ENCODE assay signal across 1 cellular context in the genomic region with DNA sequence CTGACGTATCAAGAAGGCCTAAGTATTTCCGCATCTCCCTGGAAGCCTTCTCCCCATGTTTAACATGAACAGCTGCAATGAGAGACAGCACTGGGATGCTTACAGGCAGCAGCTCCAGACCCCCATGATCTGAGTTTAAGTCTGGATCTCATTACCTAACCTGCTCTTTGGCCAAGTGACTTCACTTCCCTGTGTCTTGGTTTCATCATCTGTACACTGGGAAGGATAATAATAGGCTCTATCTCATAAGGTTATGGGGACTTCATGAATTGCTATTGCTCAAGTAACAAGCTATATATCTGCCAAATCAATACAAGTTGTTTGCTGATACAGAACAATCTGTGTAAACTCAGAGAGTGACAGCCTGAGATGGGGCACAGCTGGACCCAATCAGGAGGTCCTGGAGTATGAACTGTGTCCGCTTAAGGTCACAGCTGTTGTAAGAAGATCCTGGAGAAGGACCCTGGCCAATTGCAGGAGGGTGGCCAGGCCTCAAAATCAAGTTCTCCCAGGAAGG.
TF ChIP-seq lines count a peak whose summit lies in the region.

No MANE protein-coding gene starts in this region.

TF ChIP-seq in HEK293, 187 proteins besides CTCF, POLR2A, EP300 and RAD21 (continued from another document):
- TF ChIP-seq ZBTB11 (tag by site-specific recombination; conservative IDR thresholded peaks at IDR 0.05; ENCODE audit: low read depth) (no peak), ZNF416 (tag by site-specific recombination; IDR thresholded peaks at IDR 0.05) (no peak)
